Comparison of ENCODE assay signal across 8 cellular contexts in the genomic region with DNA sequence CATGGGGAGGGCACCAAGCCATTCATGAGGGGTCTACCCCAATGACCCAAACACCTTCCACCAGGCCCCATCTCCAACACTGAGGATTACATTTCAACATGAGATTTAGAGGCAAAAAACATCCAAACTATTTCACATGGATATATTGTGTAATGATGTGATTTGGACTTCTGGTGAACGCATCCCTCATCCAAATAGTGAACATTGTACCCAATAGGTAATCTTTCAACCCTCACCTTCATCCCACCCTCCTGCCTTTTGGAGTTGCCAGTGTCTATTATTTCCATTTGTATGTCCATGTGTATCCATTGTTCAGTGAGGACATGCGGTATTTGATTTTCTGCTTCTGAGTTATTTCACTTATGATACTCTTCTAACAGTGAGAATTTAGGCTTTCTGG.
"Had no signal": no experiment of that assay in that cellular context is flagged by ENCODE, and none has a peak within 500 bp of the region (broad histone marks: within the 10 kb centered on the region; RNA-seq: fewer than 3 reads in every experiment).

No MANE protein-coding gene starts in this region.

- H3K4me3 ChIP-seq: GM12878 had no signal

- ATAC-seq: GM12878 had no signal

- FAIRE-seq: G401.6, GM12878, GM12891, GM12892, GM18507, GM19239 had no signal

- DNase-seq: GDM1, GF-D8 had no signal
